Comparison of ENCODE assay signal across 17 cellular contexts in genomic region chr14:56170028-56170427, GRCh38.
"Had no signal": no experiment of that assay in that cellular context is flagged by ENCODE, and none has a peak within 500 bp of the region (broad histone marks: within the 10 kb centered on the region; RNA-seq: fewer than 3 reads in every experiment).

No MANE protein-coding gene starts in this region.

- H3K27ac ChIP-seq: gastroesophageal sphincter, lower lobe of right lung, neural progenitor cell, thoracic aorta had no signal

- H3K27me3 ChIP-seq: gastroesophageal sphincter, neural progenitor cell had no signal

- ATAC-seq: activated CD8-positive, alpha-beta T cell treated with anti-CD3 and anti-CD28 coated beads, Interleukin-2, amount 10 ng/mL, durations not matched to agents 7 days and 5 days; activated naive CD4-positive, alpha-beta T cell treated with anti-CD3 and anti-CD28 coated beads, Interleukin-2, amount 50 U/mL, for 72 hours; activated T-cell treated with anti-CD3 and anti-CD28 coated beads, Interleukin-2, amount 50 U/mL, for 72 hours; effector memory CD8-positive, alpha-beta T cell; gastroesophageal sphincter; left colon; stimulated activated effector memory CD8-positive, alpha-beta T cell treated with anti-CD3 and anti-CD28 coated beads, Interleukin-12 subunit alpha, Interleukin-12 subunit beta, amount 100 ng/mL, for 72 hours had no signal

- H3K9ac ChIP-seq: neural progenitor cell had no signal

- H3K36me3 Mint-ChIP-seq: stimulated activated effector memory CD8-positive, alpha-beta T cell treated with anti-CD3 and anti-CD28 coated beads, Interleukin-12 subunit alpha, Interleukin-12 subunit beta, amount 100 ng/mL, for 72 hours had no signal

- H2AFZ ChIP-seq: neural progenitor cell had no signal

- DNase-seq: activated CD4-positive, alpha-beta T cell treated with anti-CD3 and anti-CD28 coated beads, Interleukin-2, amount 10 ng/mL, durations not matched to agents 24 days and 14 days; activated CD8-positive, alpha-beta memory T cell treated with anti-CD3 and anti-CD28 coated beads, Interleukin-2, amount 50 U/mL, for 4 hours; activated CD8-positive, alpha-beta T cell treated with anti-CD3 and anti-CD28 coated beads, Interleukin-2, amount 10 ng/mL, durations not matched to agents 7 days and 5 days; activated gamma-delta T cell; activated T-cell treated with anti-CD3 and anti-CD28 coated beads, Interleukin-2, amount 50 U/mL, for 72 hours; amniotic stem cell; central memory CD4-positive, alpha-beta T cell; effector memory CD8-positive, alpha-beta T cell; left colon; lower lobe of right lung had no signal

- H3K4me3 ChIP-seq: gastroesophageal sphincter, lower lobe of right lung, neural progenitor cell, thoracic aorta had no signal

- H3K36me3 ChIP-seq: gastroesophageal sphincter, lower lobe of right lung, neural progenitor cell, thoracic aorta had no signal

- H3K27me3 Mint-ChIP-seq: activated CD4-positive, alpha-beta T cell treated with anti-CD3 and anti-CD28 coated beads, Interleukin-2, amount 10 ng/mL, durations not matched to agents 24 days and 14 days; effector memory CD8-positive, alpha-beta T cell had no signal

- H3K4me3 Mint-ChIP-seq: activated CD4-positive, alpha-beta T cell treated with anti-CD3 and anti-CD28 coated beads, Interleukin-2, amount 10 ng/mL, durations not matched to agents 24 days and 14 days; activated CD8-positive, alpha-beta T cell treated with anti-CD3 and anti-CD28 coated beads, Interleukin-2, amount 10 ng/mL, durations not matched to agents 7 days and 5 days; activated T-cell treated with anti-CD3 and anti-CD28 coated beads, Interleukin-2, amount 50 U/mL, for 72 hours; brain; effector memory CD8-positive, alpha-beta T cell; neural progenitor cell; stimulated activated effector memory CD8-positive, alpha-beta T cell treated with anti-CD3 and anti-CD28 coated beads, Interleukin-12 subunit alpha, Interleukin-12 subunit beta, amount 100 ng/mL, for 72 hours; T-helper 1 cell treated with Interleukin-12 subunit alpha and Interleukin-12 subunit beta and Interleukin-4 antibody, amounts not matched to agents 30 μg/mL and 1 μg/mL, for 36 hours had no signal

- H3K27ac Mint-ChIP-seq: activated CD4-positive, alpha-beta T cell treated with anti-CD3 and anti-CD28 coated beads, Interleukin-2, amount 10 ng/mL, durations not matched to agents 24 days and 14 days; activated CD8-positive, alpha-beta T cell treated with anti-CD3 and anti-CD28 coated beads, Interleukin-2, amount 10 ng/mL, durations not matched to agents 7 days and 5 days; activated naive CD4-positive, alpha-beta T cell treated with anti-CD3 and anti-CD28 coated beads, Interleukin-2, amount 50 U/mL, for 72 hours; effector memory CD8-positive, alpha-beta T cell; neural progenitor cell; stimulated activated effector memory CD8-positive, alpha-beta T cell treated with anti-CD3 and anti-CD28 coated beads, Interleukin-12 subunit alpha, Interleukin-12 subunit beta, amount 100 ng/mL, for 72 hours; T-helper 1 cell treated with Interleukin-12 subunit alpha and Interleukin-12 subunit beta and Interleukin-4 antibody, amounts not matched to agents 30 μg/mL and 1 μg/mL, for 36 hours had no signal

- H3K4me2 ChIP-seq: neural progenitor cell had no signal
